8 cellular contexts compared by ENCODE assay signal in the genomic region with DNA sequence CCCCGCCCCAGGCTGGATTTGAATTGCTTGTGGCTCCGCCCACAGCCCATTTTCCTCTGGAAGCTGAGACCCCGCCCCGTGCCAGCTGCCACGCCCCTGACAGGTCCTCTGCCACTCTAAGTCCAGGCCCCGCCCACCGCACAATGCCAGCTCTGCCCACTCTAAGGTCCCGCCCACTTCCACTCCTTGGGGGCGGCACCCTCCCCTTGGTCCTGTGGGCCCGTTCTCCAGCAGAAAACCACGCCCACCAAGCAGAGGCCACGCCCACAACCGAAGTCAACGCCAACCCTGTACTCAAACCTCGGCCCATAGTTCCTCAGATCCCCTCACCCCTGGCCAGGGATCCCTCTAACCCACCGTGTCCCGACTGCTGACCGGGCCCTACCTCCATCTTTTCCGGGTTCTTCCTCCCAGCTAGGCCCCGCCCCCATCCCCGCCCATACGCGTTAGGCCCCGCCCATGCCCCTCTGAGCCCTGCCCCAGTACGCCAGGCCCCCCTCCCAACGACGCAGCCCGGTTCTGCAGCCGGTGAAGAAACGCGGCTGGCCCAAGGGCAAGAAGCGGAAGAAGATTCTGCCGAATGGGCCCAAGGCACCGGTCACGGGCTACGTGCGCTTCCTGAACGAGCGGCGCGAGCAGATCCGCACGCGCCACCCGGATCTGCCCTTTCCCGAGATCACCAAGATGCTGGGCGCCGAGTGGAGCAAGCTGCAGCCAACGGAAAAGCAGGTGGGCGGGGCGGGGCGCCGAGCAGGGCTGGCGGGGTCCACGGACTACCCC. TPM values are rescaled to one million over a fixed set of nuclear protein-coding genes. Genes with fewer than 3 reads are reported as not detected.
DNase-seq lines count a peak whose midpoint lies in the region; ATAC-seq and TF ChIP-seq lines count a peak whose summit lies in the region.

No MANE protein-coding gene starts in this region.

- DNase-seq in GDM1 (lab: John Stamatoyannopoulos, UW) (peak; percentile 96), MV-4-11 (lab: John Stamatoyannopoulos, UW) (peak; percentile 99), SKM-1 treated with dmso at 0.1 percent for 144 hours (lab: John Stamatoyannopoulos, UW; ENCODE audit: unreplicated experiment) (peak; percentile 97), Right ventricle myocardium inferior (ENCODE audit: missing footprints) (peak; percentile 95), osteocyte (ENCODE audit: extremely low spot score, unreplicated experiment) (peak; percentile 97)

- H3K9me3 Mint-ChIP-seq in activated naive CD8-positive, alpha-beta T cell (ENCODE audit: low read depth), result no peaks in the 10 kb centered on the region
- H3K9me3 Mint-ChIP-seq in osteocyte (ENCODE audit: unreplicated experiment), result no peaks in the 10 kb centered on the region

- peaks cover 1% of the 10 kb centered on the region for H3K9me3 ChIP-seq in thymus (ENCODE audit: control insufficient read depth)

- H3K27ac ChIP-seq in thymus (ENCODE audit: low read depth), result no peak overlapping the region

- H3K4me3 Mint-ChIP-seq in activated naive CD8-positive, alpha-beta T cell, result peak overlapping the region; percentile 77
- H3K4me3 Mint-ChIP-seq in osteocyte (ENCODE audit: unreplicated experiment), result peak overlapping the region; percentile 78

- 75% methylated on average over 55 of the region's 55 CpGs for WGBS in thymus

- H3K4me3 ChIP-seq in thymus (ENCODE audit: low read length), result peak overlapping the region; percentile 80

- intact Hi-C loops in Right ventricle myocardium inferior (cut with DNase I), result loop anchor here (2.0 kb wide), 2 partner anchors 17 to 67 kb away; partner anchors contain the start of genes FZR1 and MFSD12

- H3K27me3 ChIP-seq in thymus (ENCODE audit: control insufficient read depth, insufficient read depth), result no peaks in the 10 kb centered on the region

- peaks cover 12% of the 10 kb centered on the region for H3K4me1 ChIP-seq in thymus (ENCODE audit: control insufficient read depth, insufficient read depth, low read length)

- H3K36me3 Mint-ChIP-seq in activated naive CD8-positive, alpha-beta T cell, result peaks cover 3% of the 10 kb centered on the region
- H3K36me3 Mint-ChIP-seq in osteocyte (ENCODE audit: unreplicated experiment), result peaks cover 10% of the 10 kb centered on the region

- H3K4me1 Mint-ChIP-seq in activated naive CD8-positive, alpha-beta T cell (ENCODE audit: low read depth), result peaks cover 6% of the 10 kb centered on the region
- peaks cover 16% of the 10 kb centered on the region for H3K4me1 Mint-ChIP-seq in osteocyte (ENCODE audit: unreplicated experiment)

- ATAC-seq in Right ventricle myocardium inferior (no peak), HG03025 (IDR thresholded peaks at IDR 0.05; ENCODE audit: low FRiP score, unreplicated experiment) (no peak)

- peaks cover 41% of the 10 kb centered on the region for H3K36me3 ChIP-seq in thymus (ENCODE audit: control insufficient read depth, insufficient read depth)

- no peak overlapping the region for H3K27ac Mint-ChIP-seq in activated naive CD8-positive, alpha-beta T cell
- H3K27ac Mint-ChIP-seq in osteocyte (ENCODE audit: unreplicated experiment), result peak overlapping the region; percentile 27

- no peak for TF ChIP-seq CTCF in osteocyte (IDR thresholded peaks at IDR 0.05)

- H3K27me3 Mint-ChIP-seq in activated naive CD8-positive, alpha-beta T cell, result no peaks in the 10 kb centered on the region
- H3K27me3 Mint-ChIP-seq in osteocyte (ENCODE audit: unreplicated experiment), result no peaks in the 10 kb centered on the region

RNA-seq across cellular contexts. Expression of gene HMG20B, which starts 1.3 kb away (rescaled TPM):
- 37.0 TPM for total RNA-seq in Right ventricle myocardium inferior
- total RNA-seq in osteocyte, result 74.1 and 81.4 TPM in 2 replicates
- 111 TPM for polyA plus RNA-seq in thymus

RNA-seq across cellular contexts. Expression of gene GIPC3, which starts 11.2 kb away (rescaled TPM):
- total RNA-seq in Right ventricle myocardium inferior (2.7 TPM), osteocyte (0.67 and 1.2 TPM in 2 replicates)
- 0.91 TPM for polyA plus RNA-seq in thymus

RNA-seq across cellular contexts. Expression of gene MFSD12, which starts 16.7 kb away (rescaled TPM):
- total RNA-seq in Right ventricle myocardium inferior, result 23.7 TPM
- 85.5 and 91.7 TPM in 2 replicates for total RNA-seq in osteocyte
- polyA plus RNA-seq in thymus, result 76.0 TPM

RNA-seq across cellular contexts. Expression of gene TBXA2R, which starts 32.6 kb away (rescaled TPM):
- total RNA-seq in Right ventricle myocardium inferior (4.1 TPM), osteocyte (0.30 TPM in 1 of 2 replicates, not detected in the other)
- polyA plus RNA-seq in thymus, result 1.2 TPM

RNA-seq across cellular contexts. Expression of gene TEKTIP1, which starts 35.1 kb away (rescaled TPM):
- total RNA-seq in Right ventricle myocardium inferior (not detected), osteocyte (0.73 and 0.97 TPM in 2 replicates)
- 4.9 TPM for polyA plus RNA-seq in thymus
